Comparison of ENCODE assay signal across 14 cellular contexts in genomic region chr13:46622013-46622917, GRCh38.
DNase-seq lines count a peak whose midpoint lies in the region; ATAC-seq, FAIRE-seq and TF ChIP-seq lines count a peak whose summit lies in the region.
"Had no signal": no experiment of that assay in that cellular context is flagged by ENCODE, and none has a peak within 500 bp of the region (broad histone marks: within the 10 kb centered on the region; RNA-seq: fewer than 3 reads in every experiment).

No MANE protein-coding gene starts in this region.

- H3K4me3 Mint-ChIP-seq in T-cell, result no peak overlapping the region

- no peaks in the 10 kb centered on the region for H3K27me3 ChIP-seq in gastroesophageal sphincter
- no peaks in the 10 kb centered on the region for H3K27me3 ChIP-seq in sigmoid colon
- no peaks in the 10 kb centered on the region for H3K27me3 ChIP-seq in PC-9 (ENCODE audit: insufficient read depth, low read depth)
- H3K27me3 ChIP-seq: brain microvascular endothelial cell, right atrium auricular region, testis had no signal

- no peak overlapping the region for H2AFZ ChIP-seq in PC-9

- no peaks in the 10 kb centered on the region for H3F3A ChIP-seq in PC-9 (ENCODE audit: insufficient read depth, low read depth)

- no peaks in the 10 kb centered on the region for H3K36me3 Mint-ChIP-seq in T-cell

- H3K4me2 ChIP-seq in PC-9, result no peak overlapping the region

- FAIRE-seq in GM19239 (lab: Jason Lieb, UNC), result peak; percentile 76
- FAIRE-seq: endometrium had no signal

- no peak for TF ChIP-seq EP300 in gastroesophageal sphincter (IDR thresholded peaks at IDR 0.05)
- TF ChIP-seq EP300 in sigmoid colon (IDR thresholded peaks at IDR 0.05), result no peak

- no peak for TF ChIP-seq CTCF in gastroesophageal sphincter (IDR thresholded peaks at IDR 0.05)
- no peak for TF ChIP-seq CTCF in sigmoid colon (IDR thresholded peaks at IDR 0.05)
- no peak for TF ChIP-seq CTCF in PC-9 (conservative IDR thresholded peaks at IDR 0.05)

- H3K4me1 ChIP-seq in gastroesophageal sphincter (peaks cover 30 to 83% (median 38%) of the 10 kb centered on the region in 3 donors), sigmoid colon (peaks cover 0 to 75% (median 57%) of the 10 kb centered on the region in 4 donors), PC-9 (replicated peaks; ENCODE audit: insufficient read depth) (no peaks in the 10 kb centered on the region)

- H3K4me3 ChIP-seq in gastroesophageal sphincter (no peak overlapping the region), sigmoid colon (peak overlapping the region in 1 of 4 donors; percentile 10), PC-9 (no peak overlapping the region)
- H3K4me3 ChIP-seq: right atrium auricular region, testis had no signal

- H3K36me3 ChIP-seq in gastroesophageal sphincter (no peaks in the 10 kb centered on the region), sigmoid colon (no peaks in the 10 kb centered on the region), PC-9 (ENCODE audit: low read depth) (no peaks in the 10 kb centered on the region)
- H3K36me3 ChIP-seq: brain microvascular endothelial cell, right atrium auricular region had no signal

- H3K9me3 Mint-ChIP-seq in T-cell, result no peaks in the 10 kb centered on the region

- TF ChIP-seq POLR2A in gastroesophageal sphincter (IDR thresholded peaks at IDR 0.05) (no peak), sigmoid colon (IDR thresholded peaks at IDR 0.05) (no peak)

- intact Hi-C loops in sigmoid colon (cut with DNase I) (loop anchor here (5.0 kb wide), 1 partner anchor 35 kb away; no protein-coding TSS in a partner anchor), PC-9 (cut with micrococcal nuclease; ENCODE audit: unreplicated experiment) (no loop called here)

- POLR2A ChIA-PET in PC-9 (lab: Charles Lee; ENCODE audit: unreplicated experiment) (no interaction called here), T-cell (lab: Charles Lee) (no interaction called here)

- peaks cover 8% of the 10 kb centered on the region; the same call in 1 of the 2 replicates for H4K20me1 ChIP-seq in PC-9 (ENCODE audit: insufficient read depth)

- CTCF ChIA-PET in PC-9 (lab: Charles Lee) (no interaction called here), T-cell (lab: Charles Lee) (interaction anchor here (1.1 to 1.6 kb wide), 2 partner anchors 12 to 20 kb away, joined by 3 to 5 read pairs; no protein-coding TSS in a partner anchor)

- H3K79me2 ChIP-seq in PC-9 (ENCODE audit: low read depth), result 0 out of 2 replicates have a peak, but pooled peaks cover 8% of the 10 kb centered on the region

- peak overlapping the region; percentile 60 to 68 (median 66) for H3K27ac ChIP-seq in gastroesophageal sphincter
- peak overlapping the region; percentile 73 to 80 (median 76) for H3K27ac ChIP-seq in sigmoid colon
- no peak overlapping the region for H3K27ac ChIP-seq in PC-9
- H3K27ac ChIP-seq: brain microvascular endothelial cell, right atrium auricular region had no signal

- H3K9me3 ChIP-seq in gastroesophageal sphincter (no peaks in the 10 kb centered on the region), sigmoid colon (no peaks in the 10 kb centered on the region), PC-9 (ENCODE audit: insufficient read depth, low read depth) (no peaks in the 10 kb centered on the region)
- H3K9me3 ChIP-seq: right atrium auricular region, testis had no signal

- peaks cover 83 to 87% (median 84%) of the 10 kb centered on the region in 3 donors for H3K4me1 Mint-ChIP-seq in T-cell

- 24 to 31% methylated on average over 3 of the region's 3 CpGs for WGBS in gastroesophageal sphincter (ENCODE audit: low coverage in 1 of 2), 2 donors
- 20 to 43% methylated on average over 3 of the region's 3 CpGs for WGBS in sigmoid colon, 2 donors

- DNase-seq in GM19239 (ENCODE audit: insufficient read length, low spot score) (no peak), NCI-H748 (lab: John Stamatoyannopoulos, UW; ENCODE audit: unreplicated experiment) (peak; percentile 54), sigmoid colon (no peak), SKM-1 treated with dmso at 0.1 percent for 144 hours (lab: John Stamatoyannopoulos, UW; ENCODE audit: unreplicated experiment) (no peak), PC-9 (no peak), T-cell (no peak), 8988T (no peak)
- DNase-seq: activated effector memory CD4-positive, alpha-beta T cell treated with Interleukin-2 at 50 U/mL for 16 hours; brain microvascular endothelial cell; MV-4-11 had no signal

- no peak for ATAC-seq in gastroesophageal sphincter
- no peak for ATAC-seq in T-cell (replicated peaks in 1 of 4)

- no peaks in the 10 kb centered on the region for H3K9me2 ChIP-seq in PC-9 (ENCODE audit: insufficient read depth)

- no TSS peak for BruUV-seq in PC-9 (replicated peaks; lab: Mats Ljungman, UMichigan)

- no peak overlapping the region for H3K27ac Mint-ChIP-seq in T-cell

- H3K27me3 Mint-ChIP-seq in T-cell, result no peaks in the 10 kb centered on the region
